In the genomic region with DNA sequence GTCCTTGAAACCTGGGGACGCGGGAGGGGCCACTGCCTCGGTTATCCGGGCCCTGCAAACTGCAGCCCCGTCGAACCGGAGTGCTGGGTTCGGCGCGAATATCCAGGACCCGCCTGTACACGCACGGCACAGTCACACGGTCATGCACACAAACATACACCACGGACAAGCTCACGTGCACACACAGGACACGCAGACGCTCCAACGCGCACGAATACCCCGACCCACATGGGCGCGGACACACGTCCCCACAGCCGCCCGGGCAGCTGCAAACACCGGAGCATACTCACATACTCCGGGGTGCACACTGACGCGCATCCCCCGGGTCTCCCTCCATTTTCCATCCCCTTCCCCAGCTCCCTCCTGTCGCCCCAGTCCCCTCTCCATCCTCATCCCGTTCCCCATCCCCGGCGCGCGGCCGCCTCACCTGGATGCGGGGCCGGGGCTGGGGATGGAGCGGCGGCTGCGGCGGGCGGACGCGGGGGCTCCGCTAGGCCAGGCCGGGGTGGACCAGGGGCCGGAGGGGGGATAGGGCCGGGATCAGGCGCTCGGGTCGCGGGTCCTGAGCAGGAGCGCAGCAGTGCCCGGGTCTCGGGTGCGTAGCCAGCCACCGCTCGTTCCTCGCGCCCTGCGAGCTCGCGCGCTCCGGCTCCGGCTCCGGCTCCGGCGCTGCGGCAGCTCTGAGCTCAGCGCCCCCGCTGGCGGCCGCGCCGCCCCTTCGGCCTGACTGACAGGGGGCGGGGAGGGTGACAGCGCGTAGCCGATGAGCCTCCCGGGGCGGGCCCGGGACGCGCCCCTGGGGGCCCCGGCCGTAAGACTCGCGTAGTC, we compare ENCODE assay signal across 8 cellular contexts. TPM values are rescaled to one million over a fixed set of nuclear protein-coding genes. Genes with fewer than 3 reads are reported as not detected.
A peak's percentile ranks its signal among the peaks of the same experiment; 100 is the strongest.
DNase-seq lines count a peak whose midpoint lies in the region; ATAC-seq and TF ChIP-seq lines count a peak whose summit lies in the region.

A gene with protein sequence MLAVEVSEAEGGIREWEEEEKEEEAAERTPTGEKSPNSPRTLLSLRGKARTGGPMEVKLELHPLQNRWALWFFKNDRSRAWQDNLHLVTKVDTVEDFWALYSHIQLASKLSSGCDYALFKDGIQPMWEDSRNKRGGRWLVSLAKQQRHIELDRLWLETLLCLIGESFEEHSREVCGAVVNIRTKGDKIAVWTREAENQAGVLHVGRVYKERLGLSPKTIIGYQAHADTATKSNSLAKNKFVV (plus strand): TSS at position 823 of the 828 bp plus-strand sequence. CDS start 12,113 bp downstream, outside the sequence.
SNCB (minus strand) TSS at position 682 of the 828 bp plus-strand sequence. CDS start 880 bp downstream, outside the sequence.

- H3K4me1 ChIP-seq in osteoblast (ENCODE audit: insufficient read depth, low read length): no peaks in the 10 kb centered on the region

- H3K27ac ChIP-seq in 22Rv1: no peak within 1 kb of the TSS
- H3K27ac ChIP-seq in osteoblast (ENCODE audit: low read depth, low read length): no peak within 1 kb of the TSS

- peaks cover 6% of the 10 kb centered on the region for H4K20me1 ChIP-seq in osteoblast (ENCODE audit: insufficient read depth, low read length)

- no peaks in the 10 kb centered on the region for H3K79me2 ChIP-seq in osteoblast (ENCODE audit: insufficient read depth, low read length)

- DNase-seq in KG1 (lab: John Stamatoyannopoulos, UW) (peak; percentile 4), foreskin fibroblast (peak; percentile 52 to 80), osteoblast (ENCODE audit: insufficient read length, low spot score, missing footprints) (peak; percentile 95)
- DNase-seq in activated CD8-positive, alpha-beta memory T cell treated with anti-CD3 and anti-CD28 coated beads, Interleukin-2, amount 50 U/mL, for 48 hours: peak; percentile 84

- H3K4me3 ChIP-seq in foreskin fibroblast (ENCODE audit: low read depth in 1 of 2, low read length in 2 of 2) (peak within 1 kb of the TSS; percentile 27 to 46), osteoblast (ENCODE audit: insufficient read depth, low read length) (peak within 1 kb of the TSS; percentile 61)

- no peaks in the 10 kb centered on the region for H3K9me3 ChIP-seq in osteoblast (ENCODE audit: low read depth, low read length)

- peak; percentile 76 for ATAC-seq in GM18498 (IDR thresholded peaks at IDR 0.05; ENCODE audit: unreplicated experiment)
- no peak for ATAC-seq in GM18868 (IDR thresholded peaks at IDR 0.05; ENCODE audit: unreplicated experiment)
- no peak for ATAC-seq in HG02938 (IDR thresholded peaks at IDR 0.05; ENCODE audit: unreplicated experiment)

- TF ChIP-seq CTCF in 22Rv1 (IDR thresholded peaks at IDR 0.05) (peak; percentile 30; the same call in 1 of the 2 replicates), foreskin fibroblast (IDR thresholded peaks at IDR 0.05; ENCODE audit: low read depth, low read length) (no peak), osteoblast (IDR thresholded peaks at IDR 0.05; ENCODE audit: extremely low read depth, low read depth, low read length) (no peak)

- peaks cover 85% of the 10 kb centered on the region for H3K27me3 ChIP-seq in osteoblast (ENCODE audit: insufficient read depth, low read length)

- H2AFZ ChIP-seq in osteoblast (ENCODE audit: low read length): no peak within 1 kb of the TSS

- H3K36me3 ChIP-seq in osteoblast (ENCODE audit: insufficient read depth, low read length): no peaks in the 10 kb centered on the region

- peak within 1 kb of the TSS; percentile 76 for H3K4me2 ChIP-seq in osteoblast (ENCODE audit: insufficient read depth, low read length)

RNA-seq across cellular contexts. Expression of the first gene that starts in this region (rescaled TPM):
- not detected in 2 replicates for total RNA-seq in osteoblast

RNA-seq across cellular contexts. Expression of gene SNCB, which starts in this region (rescaled TPM):
- total RNA-seq in osteoblast: not detected in 2 replicates

Comparison
In these comparisons a context has a peak if more than half of its experiments do, and no peak if none do; other contexts are left out.
1. Peak in DNase-seq, H3K4me3 ChIP-seq and H3K4me2 ChIP-seq in osteoblast; RNA of the genes that start here not detected or under 1 TPM.
2. DNase-seq: peak in every context shown above with its lines; median percentile 95 in osteoblast; 84 in activated CD8-positive, alpha-beta memory T cell treated with anti-CD3 and anti-CD28 coated beads, Interleukin-2, amount 50 U/mL, for 48 hours; 66 in foreskin fibroblast; 4 in KG1.